ENCODE assay signal across 9 cellular contexts in the genomic region with DNA sequence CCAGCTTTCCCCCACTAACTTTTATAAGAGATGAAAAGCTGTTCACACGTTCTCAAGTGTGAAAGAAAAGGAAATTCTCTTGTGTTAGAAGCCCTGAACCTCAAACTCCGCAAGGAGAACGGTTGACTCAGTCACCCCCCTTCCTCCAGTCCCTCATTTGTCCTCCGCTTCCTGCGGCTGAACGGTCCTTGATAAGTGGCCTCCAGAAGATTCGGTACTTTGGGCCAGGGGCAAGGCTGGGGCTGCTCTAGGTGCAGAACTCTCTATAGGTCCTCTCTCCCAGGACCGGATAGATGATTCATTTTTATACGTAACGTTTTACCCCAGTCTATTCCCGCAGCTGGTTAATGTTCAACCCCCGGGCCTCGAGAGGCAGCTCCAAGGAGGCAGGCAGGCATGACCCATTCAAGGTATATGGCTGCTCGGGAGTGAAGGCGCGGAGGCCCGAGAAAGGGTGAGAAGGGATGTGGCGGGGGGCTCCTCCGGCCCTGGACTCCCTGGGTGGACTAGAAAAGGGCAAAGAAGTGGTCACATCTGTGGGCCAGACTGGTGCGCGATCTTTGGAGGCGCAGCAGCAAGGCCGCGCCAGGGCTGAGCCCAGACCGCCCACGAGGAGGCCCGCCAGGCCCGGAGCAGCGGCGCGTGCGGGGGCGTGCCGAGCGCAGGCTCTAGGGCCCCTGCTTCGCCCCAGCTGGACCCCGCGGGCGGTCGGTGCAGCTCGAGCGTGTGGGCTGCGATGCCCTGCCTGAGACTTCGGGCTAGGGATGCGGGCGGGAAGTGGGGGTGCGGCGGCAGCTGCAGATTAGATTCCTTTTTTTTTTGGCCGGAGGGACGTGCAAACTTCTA. TPM values are rescaled to one million over a fixed set of nuclear protein-coding genes. Genes with fewer than 3 reads are reported as not detected.
DNase-seq lines count a peak whose midpoint lies in the region; ATAC-seq, FAIRE-seq and TF ChIP-seq lines count a peak whose summit lies in the region.
"Had no signal": no experiment of that assay in that cellular context is flagged by ENCODE, and none has a peak within 500 bp of the region (broad histone marks: within the 10 kb centered on the region; RNA-seq: fewer than 3 reads in every experiment).

No MANE protein-coding gene starts in this region.

- H3K9me3 Mint-ChIP-seq in nephron progenitor cell = no peaks in the 10 kb centered on the region
- H3K9me3 Mint-ChIP-seq in progenitor cell of endocrine pancreas (ENCODE audit: low read depth) = no peaks in the 10 kb centered on the region

- CTCF ChIA-PET in PC-3 (lab: Charles Lee) = no interaction called here

- H3K4me1 ChIP-seq in PC-3 (ENCODE audit: insufficient read depth, low read length) = peaks cover 9% of the 10 kb centered on the region

- H3K4me3 Mint-ChIP-seq in nephron progenitor cell (peak overlapping the region; percentile 52), progenitor cell of endocrine pancreas (ENCODE audit: low read depth) (no peak overlapping the region)

- no peaks in the 10 kb centered on the region for H3K36me3 ChIP-seq in PC-3 (ENCODE audit: low read depth, low read length)

- peaks cover 69% of the 10 kb centered on the region for H3K27me3 Mint-ChIP-seq in nephron progenitor cell (ENCODE audit: low read depth, poor library complexity)
- H3K27me3 Mint-ChIP-seq in progenitor cell of endocrine pancreas = peaks cover 38% of the 10 kb centered on the region

- ATAC-seq in GM18861 (IDR thresholded peaks at IDR 0.05; ENCODE audit: unreplicated experiment) (peak; percentile 83), PC-3 (no peak)

- H3K4me3 ChIP-seq in HFF-Myc (replicated peaks; ENCODE audit: low read depth, low read length) = 0 out of 2 replicates have a peak overlapping the region, but pooled peaks have one; percentile 3
- H3K4me3 ChIP-seq in PC-3 (ENCODE audit: low read length) = no peak overlapping the region

- no peak overlapping the region for H3K4me2 ChIP-seq in PC-3 (ENCODE audit: low read length)

- BruUV-seq in PC-3 (replicated peaks; lab: Mats Ljungman, UMichigan) = no TSS peak

- H3K9ac ChIP-seq in PC-3 (ENCODE audit: low read length) = no peak overlapping the region

- peak; percentile 89 for FAIRE-seq in RCC 7860 (lab: Jason Lieb, UNC)

- H3K9me2 ChIP-seq in PC-3 (replicated peaks; ENCODE audit: low read length) = no peaks in the 10 kb centered on the region

- H3K79me2 ChIP-seq in PC-3 (ENCODE audit: low read length) = no peaks in the 10 kb centered on the region

- DNase-seq in HFF-Myc (ENCODE audit: extremely low read depth, low read depth) (no peak), RCC 7860 (ENCODE audit: low spot score) (peak; percentile 89), nephron progenitor cell (peak; percentile 49), PC-3 (no peak), NCI-H187 treated with DMSO at 0.1 percent for 48 hours (lab: John Stamatoyannopoulos, UW) (no peak), progenitor cell of endocrine pancreas (ENCODE audit: low spot score, unreplicated experiment) (no peak), SHP77 treated with DMSO at 0.1 percent for 48 hours (lab: John Stamatoyannopoulos, UW) (no peak)
- DNase-seq: NCI-H446 had no signal

- H3K27ac ChIP-seq in PC-3 (ENCODE audit: low read length) = no peak overlapping the region

- H3K4me1 Mint-ChIP-seq in nephron progenitor cell (peaks cover 78% of the 10 kb centered on the region), progenitor cell of endocrine pancreas (ENCODE audit: low read depth) (peaks cover 16% of the 10 kb centered on the region)

- TF ChIP-seq CTCF in HFF-Myc (IDR thresholded peaks at IDR 0.05; ENCODE audit: low read depth, low read length, missing control alignments) (no peak), nephron progenitor cell (IDR thresholded peaks at IDR 0.05) (no peak), PC-3 (conservative IDR thresholded peaks at IDR 0.05; ENCODE audit: low read depth, low read length) (no peak), progenitor cell of endocrine pancreas (IDR thresholded peaks at IDR 0.05; ENCODE audit: unreplicated experiment) (no peak)

- POLR2A ChIA-PET in PC-3 (lab: Charles Lee; ENCODE audit: unreplicated experiment) = no interaction called here

- no peaks in the 10 kb centered on the region for H4K20me1 ChIP-seq in PC-3 (ENCODE audit: low read length)

- H2AFZ ChIP-seq in PC-3 (ENCODE audit: low read length) = no peak overlapping the region

- H3K27me3 ChIP-seq in PC-3 (ENCODE audit: low read length) = peaks cover 29% of the 10 kb centered on the region

- H3K9me3 ChIP-seq in PC-3 (ENCODE audit: low read length) = no peaks in the 10 kb centered on the region

- no peak overlapping the region for H3K27ac Mint-ChIP-seq in nephron progenitor cell
- no peak overlapping the region for H3K27ac Mint-ChIP-seq in progenitor cell of endocrine pancreas

- H3F3A ChIP-seq in PC-3 (ENCODE audit: low read length, unreplicated experiment) = no peaks in the 10 kb centered on the region

- H3K36me3 Mint-ChIP-seq in nephron progenitor cell (ENCODE audit: low read depth) (peaks cover 6% of the 10 kb centered on the region), progenitor cell of endocrine pancreas (ENCODE audit: insufficient read depth) (no peaks in the 10 kb centered on the region)

- intact Hi-C loops in PC-3 (cut with micrococcal nuclease) = no loop called here

RNA-seq across cellular contexts. Expression of gene PITX2, which starts 11.7 kb away (rescaled TPM):
- total RNA-seq in PC-3 (2014; rRNA removed) (0.55 and 1.7 TPM in 2 replicates), progenitor cell of endocrine pancreas (5.3 and 7.4 TPM in 2 replicates)

Comparison
In these comparisons a context has a peak if more than half of its experiments do, and no peak if none do; other contexts are left out.
1. DNase-seq: peak in RCC 7860 (single experiment) and nephron progenitor cell (single experiment); none in HFF-Myc (single experiment), PC-3 (single experiment), NCI-H187 treated with DMSO at 0.1 percent for 48 hours (single experiment), progenitor cell of endocrine pancreas (single experiment) and SHP77 treated with DMSO at 0.1 percent for 48 hours (single experiment).